9 cellular contexts compared by ENCODE assay signal in genomic region chrX:49309401-49309981, GRCh38. TPM values are rescaled to one million over a fixed set of nuclear protein-coding genes. Genes with fewer than 3 reads are reported as not detected.
DNase-seq lines count a peak whose midpoint lies in the region; ATAC-seq and TF ChIP-seq lines count a peak whose summit lies in the region.
"Had no signal": no experiment of that assay in that cellular context is flagged by ENCODE, and none has a peak within 500 bp of the region (broad histone marks: within the 10 kb centered on the region; RNA-seq: fewer than 3 reads in every experiment).

No MANE protein-coding gene starts in this region.

- peaks cover 24 to 27% (median 25%) of the 10 kb centered on the region in 3 donors for H3K4me1 Mint-ChIP-seq in T-cell

- H3K4me2 ChIP-seq in parathyroid adenoma (ENCODE audit: low read length): peak overlapping the region; percentile 67

- no peaks in the 10 kb centered on the region for H3K4me1 ChIP-seq in foreskin keratinocyte
- H3K4me1 ChIP-seq in parathyroid adenoma: no peaks in the 10 kb centered on the region

- H3K4me3 ChIP-seq in parathyroid adenoma (ENCODE audit: low read depth, low read length): peak overlapping the region; percentile 37

- no peaks in the 10 kb centered on the region for H3K27me3 Mint-ChIP-seq in T-cell

- H3K27ac ChIP-seq in foreskin keratinocyte: no peak overlapping the region
- peak overlapping the region; percentile 32 for H3K27ac ChIP-seq in parathyroid adenoma

- ATAC-seq in T-cell (replicated peaks in 1 of 4) (peak; percentile 63 to 74 (median 66)), foreskin keratinocyte (peak; percentile 46), GM19467 (IDR thresholded peaks at IDR 0.05; ENCODE audit: unreplicated experiment) (no peak)

- H3K9ac ChIP-seq in parathyroid adenoma: no peak overlapping the region

- peak overlapping the region; percentile 78 for H2AFZ ChIP-seq in parathyroid adenoma

- no peaks in the 10 kb centered on the region for H3K9me3 ChIP-seq in parathyroid adenoma (ENCODE audit: control insufficient read depth, low read length)

- TF ChIP-seq CTCF in foreskin keratinocyte (conservative IDR thresholded peaks at IDR 0.05) (no peak), parathyroid adenoma (IDR thresholded peaks at IDR 0.05) (no peak)

- H3K79me2 ChIP-seq in parathyroid adenoma: no peaks in the 10 kb centered on the region

- no peaks in the 10 kb centered on the region for H3K27me3 ChIP-seq in foreskin keratinocyte
- no peaks in the 10 kb centered on the region for H3K27me3 ChIP-seq in parathyroid adenoma (ENCODE audit: control insufficient read depth, insufficient read depth, low read length)

- H3K36me3 ChIP-seq in parathyroid adenoma (ENCODE audit: control insufficient read depth, insufficient read depth, low read length): no peaks in the 10 kb centered on the region

- peak; percentile 29 for DNase-seq in ELR (ENCODE audit: low read depth)
- DNase-seq in T-cell: peak in 17 of 34 experiments; percentile 2 to 33 (median 20)
- DNase-seq in foreskin keratinocyte: peak in 1 of 2 donors; percentile 15
- DNase-seq in cortex of kidney (lab: John Stamatoyannopoulos, UW): no peak
- no peak for DNase-seq in activated effector memory CD4-positive, alpha-beta T cell treated with anti-CD3 and anti-CD28 coated beads, Interleukin-2, amount 50 U/mL, for 16 hours
- no peak for DNase-seq in ACHN

- no peaks in the 10 kb centered on the region for H3K36me3 Mint-ChIP-seq in T-cell

- CTCF ChIA-PET in T-cell (lab: Charles Lee): interaction anchor here in 1 of 2 donors (0.6 kb wide), 1 partner anchor 117 kb away, joined by 3 read pairs; no protein-coding TSS in a partner anchor

- peak overlapping the region; percentile 76 to 87 (median 85) for H3K4me3 Mint-ChIP-seq in T-cell

- no peaks in the 10 kb centered on the region for H3K9me3 Mint-ChIP-seq in T-cell

- POLR2A ChIA-PET in T-cell (lab: Charles Lee): interaction anchor here (0.6 to 0.7 kb wide), 2 partner anchors 19 to 40 kb away, joined by 3 to 4 read pairs; no protein-coding TSS in a partner anchor

- H3K27ac Mint-ChIP-seq in T-cell: peak overlapping the region; percentile 97 to 98

- in situ Hi-C loops in ACHN (cut with HindIII; ENCODE audit: low pct_ligation_motif_present, low pct_unique_long_range_greater_than_20kb, low sequenced_read_pairs): no loop called here

RNA-seq across cellular contexts. Expression of gene GAGE10, which starts 6.0 kb away (rescaled TPM):
- total RNA-seq in T-cell (under 1 TPM in 1 of 5 donors, not detected in 4; 0.66 TPM), foreskin keratinocyte (not detected in 2 replicates)
- polyA plus RNA-seq in foreskin keratinocyte: not detected in 2 replicates
- total RNA-seq: pulmonary artery endothelial cell had no signal

RNA-seq across cellular contexts. Expression of gene GAGE12J, which starts 12.3 kb away (rescaled TPM):
- not detected for total RNA-seq in T-cell
- total RNA-seq in foreskin keratinocyte: not detected in 2 replicates
- not detected in 2 replicates for polyA plus RNA-seq in foreskin keratinocyte
- total RNA-seq: pulmonary artery endothelial cell had no signal

RNA-seq across cellular contexts. Expression of gene GAGE13, which starts 21.9 kb away (rescaled TPM):
- total RNA-seq in T-cell (not detected), foreskin keratinocyte (not detected in 2 replicates)
- polyA plus RNA-seq in foreskin keratinocyte: not detected in 2 replicates
- total RNA-seq: pulmonary artery endothelial cell had no signal

RNA-seq across cellular contexts. Expression of gene PPP1R3F, which starts 39.9 kb away (rescaled TPM):
- total RNA-seq in T-cell (10 to 100 TPM; 11.7 to 20.8 (median 17.5) TPM), foreskin keratinocyte (0.92 and 1.2 TPM in 2 replicates)
- polyA plus RNA-seq in foreskin keratinocyte: 1.1 and 1.8 TPM in 2 replicates

RNA-seq across cellular contexts. Expression of gene FOXP3, which starts 45.0 kb away (rescaled TPM):
- total RNA-seq in T-cell (10 to 100 TPM in 4 of 5 donors, 1 to 10 TPM in 1; 9.0 to 30.1 (median 21.7) TPM), foreskin keratinocyte (0.11 and 0.14 TPM in 2 replicates)
- 0.09 and 0.15 TPM in 2 replicates for polyA plus RNA-seq in foreskin keratinocyte
- total RNA-seq: pulmonary artery endothelial cell had no signal
